In the genomic region with DNA sequence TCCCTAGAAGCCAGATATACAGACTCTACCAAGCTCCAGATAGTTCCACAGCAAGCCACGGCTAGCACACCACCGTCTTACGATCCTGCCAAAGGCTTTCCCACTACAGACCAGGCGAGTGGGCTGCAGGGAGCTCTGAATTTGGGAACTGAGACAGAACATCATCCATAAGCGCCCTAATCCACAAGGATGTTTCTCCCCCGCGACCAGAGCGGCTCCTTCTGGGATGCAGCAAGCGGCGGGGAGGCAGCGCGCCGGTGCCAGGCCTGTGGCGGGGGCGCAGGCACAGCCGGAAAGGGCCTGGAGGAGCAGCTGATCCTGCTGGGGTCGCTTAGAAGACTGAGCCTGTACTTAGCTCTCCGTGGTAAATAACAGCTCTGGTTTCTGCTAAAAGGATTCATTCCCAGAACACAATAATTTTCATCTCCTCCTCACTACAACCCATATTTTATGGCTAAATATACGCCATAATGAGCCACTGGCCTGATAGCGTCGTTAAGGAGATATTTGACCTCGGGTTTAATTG, we compare ENCODE assay signal across 1 cellular context.
TF ChIP-seq lines count a peak whose summit lies in the region.

No MANE protein-coding gene starts in this region.

TF ChIP-seq in SK-N-SH treated with all-trans-retinoic acid at 6 μM for 48 hours, 23 proteins besides CTCF, POLR2A, EP300 and RAD21 (continued from another document):
- TF ChIP-seq ZC3H10 (CRISPR knock-in tag; IDR thresholded peaks at IDR 0.05) (no peak), ZNF70 (CRISPR knock-in tag; IDR thresholded peaks at IDR 0.05) (no peak), TOX (CRISPR knock-in tag; IDR thresholded peaks at IDR 0.05; ENCODE audit: borderline replicate concordance) (no peak), PPARA (CRISPR knock-in tag; IDR thresholded peaks at IDR 0.05; ENCODE audit: borderline replicate concordance) (no peak), RARB (CRISPR knock-in tag; IDR thresholded peaks at IDR 0.05) (no peak)
- TF ChIP-seq, protein P1, sequence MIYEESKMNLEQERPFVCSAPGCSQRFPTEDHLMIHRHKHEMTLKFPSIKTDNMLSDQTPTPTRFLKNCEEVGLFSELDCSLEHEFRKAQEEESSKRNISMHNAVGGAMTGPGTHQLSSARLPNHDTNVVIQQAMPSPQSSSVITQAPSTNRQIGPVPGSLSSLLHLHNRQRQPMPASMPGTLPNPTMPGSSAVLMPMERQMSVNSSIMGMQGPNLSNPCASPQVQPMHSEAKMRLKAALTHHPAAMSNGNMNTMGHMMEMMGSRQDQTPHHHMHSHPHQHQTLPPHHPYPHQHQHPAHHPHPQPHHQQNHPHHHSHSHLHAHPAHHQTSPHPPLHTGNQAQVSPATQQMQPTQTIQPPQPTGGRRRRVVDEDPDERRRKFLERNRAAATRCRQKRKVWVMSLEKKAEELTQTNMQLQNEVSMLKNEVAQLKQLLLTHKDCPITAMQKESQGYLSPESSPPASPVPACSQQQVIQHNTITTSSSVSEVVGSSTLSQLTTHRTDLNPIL (CRISPR knock-in tag; IDR thresholded peaks at IDR 0.05; ENCODE audit: low read depth), result no peak
